In the genomic region with DNA sequence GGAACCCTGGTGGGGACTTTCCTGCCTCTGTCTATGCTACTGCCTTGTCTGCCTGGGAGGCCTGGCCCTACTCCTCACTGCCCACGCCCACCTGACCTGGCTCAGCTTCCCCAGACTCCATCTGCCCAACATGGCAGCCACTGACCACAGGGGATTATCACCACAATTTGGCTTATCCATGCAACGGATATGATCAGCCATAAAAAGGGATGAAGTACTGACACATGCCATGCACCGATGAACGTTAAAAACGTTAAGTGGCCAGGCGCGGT, we compare ENCODE assay signal across 1 cellular context.
TF ChIP-seq lines count a peak whose summit lies in the region.

No MANE protein-coding gene starts in this region.

TF ChIP-seq in H1, 55 proteins besides CTCF, POLR2A, EP300 and RAD21:
- no peak for TF ChIP-seq MAFK (IDR thresholded peaks at IDR 0.05; ENCODE audit: low read depth, low read length)
- no peak for TF ChIP-seq SIX5 (IDR thresholded peaks at IDR 0.05; ENCODE audit: low read depth, low read length)
- TF ChIP-seq BCL11A (IDR thresholded peaks at IDR 0.05; ENCODE audit: low read depth in 2 of 2, low read length in 2 of 2): no peak
- no peak for TF ChIP-seq NANOG (IDR thresholded peaks at IDR 0.05; ENCODE audit: insufficient read depth, low read depth, low read length, poor library complexity, severe bottlenecking)
- TF ChIP-seq PHF8 (conservative IDR thresholded peaks at IDR 0.05; ENCODE audit: low read depth, low read length): no peak
- TF ChIP-seq NRF1 (IDR thresholded peaks at IDR 0.05; ENCODE audit: low read depth, low read length): no peak
- no peak for TF ChIP-seq RFX5 (IDR thresholded peaks at IDR 0.05; ENCODE audit: borderline replicate concordance, low read depth, low read length)
- TF ChIP-seq ZNF274 (IDR thresholded peaks at IDR 0.05; ENCODE audit: borderline replicate concordance, extremely low read depth, low read length): no peak
- TF ChIP-seq SUZ12 (IDR thresholded peaks at IDR 0.05; ENCODE audit: low read length): no peak
- TF ChIP-seq HDAC6 (IDR thresholded peaks at IDR 0.05; ENCODE audit: low read depth, low read length): no peak
- TF ChIP-seq SIN3A (conservative IDR thresholded peaks at IDR 0.05 in 1 of 2, IDR thresholded peaks at IDR 0.05 in 1 of 2; ENCODE audit: low read depth in 1 of 2, low read length in 2 of 2): no peak
